ENCODE assay signal across 29 cellular contexts in genomic region chr9:110601098-110601497, GRCh38. TPM values are rescaled to one million over a fixed set of nuclear protein-coding genes. Genes with fewer than 3 reads are reported as not detected.
"Had no signal": no experiment of that assay in that cellular context is flagged by ENCODE, and none has a peak within 500 bp of the region (broad histone marks: within the 10 kb centered on the region; RNA-seq: fewer than 3 reads in every experiment).

No MANE protein-coding gene starts in this region.

- H3K27me3 Mint-ChIP-seq: effector memory CD8-positive, alpha-beta T cell had no signal

- H3K27ac ChIP-seq: adrenal gland, ascending aorta, brain microvascular endothelial cell, dorsolateral prefrontal cortex, esophagus squamous epithelium, gastrocnemius medialis, transverse colon had no signal

- H3K9me3 ChIP-seq: adrenal gland, ascending aorta, esophagus squamous epithelium, gastrocnemius medialis, mucosa of descending colon, transverse colon had no signal

- H3K4me1 ChIP-seq: adrenal gland, ascending aorta, gastrocnemius medialis, transverse colon had no signal

- H3K9me3 Mint-ChIP-seq: activated T-cell treated with anti-CD3 and anti-CD28 coated beads, Interleukin-2, amount 50 U/mL, for 4 hours; activated T-helper 2 cell treated with anti-CD3 and anti-CD28 coated beads, Interferon-gamma antibody, Interleukin-2, Interleukin-4, amounts not matched to agents 10 μg/mL and 5 μg/mL and 100 μg/mL, durations not matched to agents 14 hours and 24 hours and 36 hours had no signal

- H3K27ac Mint-ChIP-seq: activated naive CD8-positive, alpha-beta T cell; activated T-helper 2 cell treated with anti-CD3 and anti-CD28 coated beads, Interferon-gamma antibody, Interleukin-2, Interleukin-4, amounts not matched to agents 10 μg/mL and 5 μg/mL and 100 μg/mL, durations not matched to agents 14 hours and 24 hours and 36 hours; effector memory CD8-positive, alpha-beta T cell; memory B cell; stimulated activated naive B cell treated with anti-CD40 and anti-IgM and Interleukin-4, amounts not matched to agents 10 μg/mL and 1 μg/mL and 100 μg/mL, for 72 hours had no signal

- H3K27me3 ChIP-seq: adrenal gland, ascending aorta, brain microvascular endothelial cell, gastrocnemius medialis, transverse colon had no signal

- H3K4me3 ChIP-seq: adrenal gland, ascending aorta, dorsolateral prefrontal cortex, esophagus squamous epithelium, gastrocnemius medialis, mucosa of descending colon, transverse colon had no signal

- H3K36me3 Mint-ChIP-seq: activated naive CD8-positive, alpha-beta T cell; memory B cell; naive B cell; stimulated activated naive B cell treated with anti-CD40 and anti-IgM and Interleukin-4, amounts not matched to agents 10 μg/mL and 1 μg/mL and 100 μg/mL, for 72 hours had no signal

- ATAC-seq: activated T-cell treated with anti-CD3 and anti-CD28 coated beads, Interleukin-2, amount 50 U/mL, for 4 hours; effector memory CD8-positive, alpha-beta T cell; gastrocnemius medialis; left colon; mucosa of descending colon; sciatic nerve; stimulated activated naive B cell treated with anti-CD40 and anti-IgM and Interleukin-4, amounts not matched to agents 10 μg/mL and 1 μg/mL and 100 μg/mL, for 72 hours had no signal

- H3K36me3 ChIP-seq: adrenal gland, ascending aorta, brain microvascular endothelial cell, esophagus squamous epithelium, gastrocnemius medialis, transverse colon had no signal

- H3K4me3 Mint-ChIP-seq: activated naive CD8-positive, alpha-beta T cell; activated T-cell treated with anti-CD3 and anti-CD28 coated beads, Interleukin-2, amount 50 U/mL, for 4 hours; effector memory CD8-positive, alpha-beta T cell; memory B cell; naive B cell; neural crest cell; stimulated activated naive B cell treated with anti-CD40 and anti-IgM and Interleukin-4, amounts not matched to agents 10 μg/mL and 1 μg/mL and 100 μg/mL, for 72 hours had no signal

- H3K4me1 Mint-ChIP-seq: memory B cell, naive B cell had no signal

- DNase-seq: activated CD4-positive, alpha-beta T cell treated with anti-CD3 and anti-CD28 coated beads for 4 hours; activated CD4-positive, alpha-beta T cell treated with anti-CD3 and anti-CD28 coated beads, Interleukin-2, amount 50 U/mL, for 48 hours; activated CD4-positive, CD25-positive, alpha-beta regulatory T cell; activated CD8-positive, alpha-beta memory T cell treated with anti-CD3 and anti-CD28 coated beads, Interleukin-2, amount 50 U/mL, for 48 hours; activated naive CD4-positive, alpha-beta T cell; activated T-cell treated with anti-CD3 and anti-CD28 coated beads, Interleukin-2, amount 50 U/mL, for 4 hours; adrenal gland; brain microvascular endothelial cell; caudate nucleus; dorsolateral prefrontal cortex; effector memory CD8-positive, alpha-beta T cell; esophagus squamous epithelium; gastrocnemius medialis; hippocampal formation; islet precursor cell; left colon; mucosa of descending colon; naive B cell; posterior cingulate gyrus; small intestine; stimulated activated naive B cell treated with anti-CD40 and anti-IgM and Interleukin-4, amounts not matched to agents 10 μg/mL and 1 μg/mL and 100 μg/mL, for 72 hours; transverse colon had no signal

RNA-seq across cellular contexts. Expression of gene SVEP1, which starts 21.6 kb away (rescaled TPM):
- total RNA-seq: activated CD8-positive, alpha-beta memory T cell treated with anti-CD3 and anti-CD28 coated beads for 36 hours; activated T-helper 2 cell treated with anti-CD3 and anti-CD28 coated beads, Interferon-gamma antibody, Interleukin-2, Interleukin-4, amounts not matched to agents 10 μg/mL and 5 μg/mL and 100 μg/mL, durations not matched to agents 14 hours and 24 hours and 36 hours had no signal
